19 cellular contexts compared by ENCODE assay signal in genomic region chr15:76533995-76534394, GRCh38.
DNase-seq lines count a peak whose midpoint lies in the region; ATAC-seq and TF ChIP-seq lines count a peak whose summit lies in the region.
"Had no signal": no experiment of that assay in that cellular context is flagged by ENCODE, and none has a peak within 500 bp of the region (broad histone marks: within the 10 kb centered on the region; RNA-seq: fewer than 3 reads in every experiment).

No MANE protein-coding gene starts in this region.

- POLR2A ChIA-PET in AG04450 (lab: Yijun Ruan, JAX) = interaction anchor here (0.6 kb wide), 1 partner anchor 15 kb away, joined by 3 read pairs; no protein-coding TSS in a partner anchor

- H3K4me3 ChIP-seq in AG04450 (ENCODE audit: low read depth, low read length) (no peak overlapping the region), fibroblast of villous mesenchyme (ENCODE audit: low read depth, low read length) (no peak overlapping the region)
- H3K4me3 ChIP-seq: PC-9, SJSA1 had no signal

- no peaks in the 10 kb centered on the region for H3K9me3 ChIP-seq in AG04450 (ENCODE audit: control insufficient read depth, insufficient read depth, low read length)
- H3K9me3 ChIP-seq: Caco-2, SJSA1 had no signal

- CTCF ChIA-PET in AG04450 (lab: Charles Lee) = no interaction called here

- H3K27ac ChIP-seq in AG04450 (ENCODE audit: low read depth, low read length) = no peak overlapping the region
- H3K27ac ChIP-seq: PC-9, SJSA1 had no signal

- no peak for ATAC-seq in GM21515 (IDR thresholded peaks at IDR 0.05; ENCODE audit: unreplicated experiment)
- ATAC-seq in stimulated activated naive CD8-positive, alpha-beta T cell treated with anti-CD3 and anti-CD28 coated beads, Interleukin-15, Interleukin-2, amounts not matched to agents 100 U/mL and 50 U/mL, for 24 hours = no peak
- ATAC-seq: HCT116 had no signal

- DNase-seq in AG04450 (ENCODE audit: low read depth, low spot score) (peak; percentile 20), HCEC 1CT (peak; percentile 32), NCI-H69 (lab: John Stamatoyannopoulos, UW) (peak; percentile 30), fibroblast of villous mesenchyme (ENCODE audit: low read depth) (peak; percentile 45), DMS79 (lab: John Stamatoyannopoulos, UW) (no peak), kidney tubule cell (ENCODE audit: low spot score) (no peak)
- DNase-seq in stimulated activated naive CD8-positive, alpha-beta T cell treated with anti-CD3 and anti-CD28 coated beads, Interleukin-15, Interleukin-2, amounts not matched to agents 100 U/mL and 50 U/mL, for 24 hours = no peak
- DNase-seq: CD4-positive, CD25-positive, alpha-beta regulatory T cell; Karpas-422; MM.1S; NCI-H1092 treated with DMSO at 0.1 percent for 48 hours; NCI-H187; NCI-H774; PC-9; SW 1271 had no signal

- H3K27me3 ChIP-seq in AG04450 (ENCODE audit: control insufficient read depth, insufficient read depth, low read length) = no peaks in the 10 kb centered on the region
- H3K27me3 ChIP-seq: SJSA1 had no signal

- TF ChIP-seq CTCF in AG04450 (IDR thresholded peaks at IDR 0.05; ENCODE audit: low read depth, low read length) = no peak
- TF ChIP-seq CTCF in fibroblast of villous mesenchyme (IDR thresholded peaks at IDR 0.05; ENCODE audit: insufficient read depth, low read depth, low read length) = no peak

Comparison
In these comparisons a context has a peak if more than half of its experiments do, and no peak if none do; other contexts are left out.
1. DNase-seq: peak in AG04450 (single experiment), HCEC 1CT (single experiment), NCI-H69 (single experiment) and fibroblast of villous mesenchyme (single experiment); none in DMS79 (single experiment), stimulated activated naive CD8-positive, alpha-beta T cell treated with anti-CD3 and anti-CD28 coated beads, Interleukin-15, Interleukin-2, amounts not matched to agents 100 U/mL and 50 U/mL, for 24 hours (single experiment) and kidney tubule cell (single experiment).